Comparison of ENCODE assay signal across 1 cellular context in genomic region chr20:34016736-34017135, GRCh38.
TF ChIP-seq lines count a peak whose summit lies in the region.

No MANE protein-coding gene starts in this region.

TF ChIP-seq in SK-N-SH treated with all-trans-retinoic acid at 6 μM for 48 hours, 23 proteins besides CTCF, POLR2A, EP300 and RAD21 (continued from another document):
- TF ChIP-seq, protein P1, sequence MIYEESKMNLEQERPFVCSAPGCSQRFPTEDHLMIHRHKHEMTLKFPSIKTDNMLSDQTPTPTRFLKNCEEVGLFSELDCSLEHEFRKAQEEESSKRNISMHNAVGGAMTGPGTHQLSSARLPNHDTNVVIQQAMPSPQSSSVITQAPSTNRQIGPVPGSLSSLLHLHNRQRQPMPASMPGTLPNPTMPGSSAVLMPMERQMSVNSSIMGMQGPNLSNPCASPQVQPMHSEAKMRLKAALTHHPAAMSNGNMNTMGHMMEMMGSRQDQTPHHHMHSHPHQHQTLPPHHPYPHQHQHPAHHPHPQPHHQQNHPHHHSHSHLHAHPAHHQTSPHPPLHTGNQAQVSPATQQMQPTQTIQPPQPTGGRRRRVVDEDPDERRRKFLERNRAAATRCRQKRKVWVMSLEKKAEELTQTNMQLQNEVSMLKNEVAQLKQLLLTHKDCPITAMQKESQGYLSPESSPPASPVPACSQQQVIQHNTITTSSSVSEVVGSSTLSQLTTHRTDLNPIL (CRISPR knock-in tag; IDR thresholded peaks at IDR 0.05; ENCODE audit: low read depth): no peak
TF ChIP-seq in SK-N-SH treated with all-trans-retinoic acid at 6 μM for 48 hours: peak in this region for 0.
